Comparison of ENCODE assay signal across 14 cellular contexts in the genomic region with DNA sequence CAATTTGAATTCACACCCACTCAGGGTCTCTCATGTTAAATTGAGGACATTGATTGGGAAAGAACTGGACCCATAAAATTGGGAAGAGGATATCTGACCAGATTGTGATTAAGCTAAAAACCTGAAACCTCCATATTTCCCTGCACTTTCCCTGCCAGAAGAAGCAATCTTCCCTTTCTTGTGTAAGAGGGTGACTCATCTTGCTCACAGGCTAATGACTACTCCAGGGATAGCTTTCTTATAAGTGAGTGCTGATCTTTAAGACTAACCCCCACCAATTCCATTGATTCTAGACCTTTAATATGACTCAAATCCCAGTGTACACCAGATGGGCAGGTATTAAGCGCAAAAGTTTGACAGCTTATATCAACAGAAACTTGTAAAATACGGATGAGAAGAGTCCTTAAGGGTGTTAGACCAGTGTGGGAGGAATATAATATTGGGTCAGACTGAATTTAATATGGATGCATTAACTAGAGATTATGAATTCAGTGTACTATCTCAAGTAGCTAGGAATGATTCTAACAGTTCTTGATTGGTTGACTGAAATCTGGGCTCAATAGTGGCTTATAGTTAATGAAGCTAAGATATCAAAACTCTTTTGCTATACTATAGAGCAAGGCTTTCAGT. TPM values are rescaled to one million over a fixed set of nuclear protein-coding genes. Genes with fewer than 3 reads are reported as not detected.
A peak's percentile ranks its signal among the peaks of the same experiment; 100 is the strongest.
DNase-seq lines count a peak whose midpoint lies in the region; TF ChIP-seq lines count a peak whose summit lies in the region.
"Had no signal": no experiment of that assay in that cellular context is flagged by ENCODE, and none has a peak within 500 bp of the region (broad histone marks: within the 10 kb centered on the region; RNA-seq: fewer than 3 reads in every experiment).

No MANE protein-coding gene starts in this region.

- peak; percentile 58 for DNase-seq in GM04504 (ENCODE audit: low read depth)
- DNase-seq in PC-9 = peak in 1 of 2 experiments; percentile 78
- peak; percentile 67 for DNase-seq in epithelial cell of prostate (ENCODE audit: low read depth, low spot score)
- DNase-seq in retinal pigment epithelial cell (ENCODE audit: low read depth) = peak; percentile 63
- no peak for DNase-seq in erythroblast (lab: John Stamatoyannopoulos, UW)
- no peak for DNase-seq in T-helper 2 cell treated with Interferon-gamma antibody and Interleukin-4, amounts not matched to agents 5 μg/mL and 100 μg/mL, for 36 hours (ENCODE audit: low spot score)
- no peak for DNase-seq in activated gamma-delta T cell treated with Interleukin-2 at 50 U/mL for 16 hours
- no peak for DNase-seq in stimulated activated CD4-positive, alpha-beta T cell treated with anti-CD3 and anti-CD28 coated beads, Interleukin-15, amount 100 ng/mL, for 24 hours
- DNase-seq: NCI-H187, T-helper 17 cell had no signal

- intact Hi-C loops in PC-9 (cut with micrococcal nuclease; ENCODE audit: unreplicated experiment) = no loop called here

- no peaks in the 10 kb centered on the region for H3K9me3 Mint-ChIP-seq in T-helper 2 cell treated with Interferon-gamma antibody and Interleukin-4, amounts not matched to agents 5 μg/mL and 100 μg/mL, for 36 hours
- H3K9me3 Mint-ChIP-seq: activated naive CD4-positive, alpha-beta T cell treated with anti-CD3 and anti-CD28 coated beads, Interleukin-2, amount 50 U/mL, for 24 hours had no signal

- no peaks in the 10 kb centered on the region for H3K79me2 ChIP-seq in PC-9 (ENCODE audit: low read depth)

- no peak for TF ChIP-seq POLR2A in erythroblast (IDR thresholded peaks at IDR 0.05; ENCODE audit: low read length)

- H2AFZ ChIP-seq in PC-9 = no peak overlapping the region

- H3F3A ChIP-seq in PC-9 (ENCODE audit: insufficient read depth, low read depth) = peaks cover 10% of the 10 kb centered on the region; the same call in 1 of the 2 replicates

- no peaks in the 10 kb centered on the region for H3K4me1 Mint-ChIP-seq in T-helper 2 cell treated with Interferon-gamma antibody and Interleukin-4, amounts not matched to agents 5 μg/mL and 100 μg/mL, for 36 hours (ENCODE audit: low read depth)
- H3K4me1 Mint-ChIP-seq: activated naive CD4-positive, alpha-beta T cell treated with anti-CD3 and anti-CD28 coated beads, Interleukin-2, amount 50 U/mL, for 24 hours; T-helper 17 cell had no signal

- H3K9me2 ChIP-seq in PC-9 (ENCODE audit: insufficient read depth) = no peaks in the 10 kb centered on the region

- peak overlapping the region; percentile 35 for H3K4me2 ChIP-seq in PC-9

- H3K36me3 ChIP-seq in PC-9 (ENCODE audit: low read depth) = no peaks in the 10 kb centered on the region
- H3K36me3 ChIP-seq: suprapubic skin had no signal

- CTCF ChIA-PET in PC-9 (lab: Charles Lee) = no interaction called here

- H3K27me3 ChIP-seq in PC-9 (ENCODE audit: insufficient read depth, low read depth) = no peaks in the 10 kb centered on the region
- H3K27me3 ChIP-seq: suprapubic skin had no signal

- TF ChIP-seq CTCF in PC-9 (conservative IDR thresholded peaks at IDR 0.05) (no peak), retinal pigment epithelial cell (conservative IDR thresholded peaks at IDR 0.05; ENCODE audit: low read depth, low read length) (no peak)

- no peak overlapping the region for H3K4me3 Mint-ChIP-seq in T-helper 2 cell treated with Interferon-gamma antibody and Interleukin-4, amounts not matched to agents 5 μg/mL and 100 μg/mL, for 36 hours
- H3K4me3 Mint-ChIP-seq: activated naive CD4-positive, alpha-beta T cell treated with anti-CD3 and anti-CD28 coated beads, Interleukin-2, amount 50 U/mL, for 24 hours; T-helper 17 cell had no signal

- H3K27ac Mint-ChIP-seq in T-helper 2 cell treated with Interferon-gamma antibody and Interleukin-4, amounts not matched to agents 5 μg/mL and 100 μg/mL, for 36 hours = no peak overlapping the region
- H3K27ac Mint-ChIP-seq: activated naive CD4-positive, alpha-beta T cell treated with anti-CD3 and anti-CD28 coated beads, Interleukin-2, amount 50 U/mL, for 24 hours; T-helper 17 cell had no signal

- H3K9me3 ChIP-seq in PC-9 (ENCODE audit: insufficient read depth, low read depth) = peaks cover 4% of the 10 kb centered on the region; the same call in 1 of the 2 replicates
- H3K9me3 ChIP-seq: suprapubic skin had no signal

- peak overlapping the region; percentile 47 for H3K27ac ChIP-seq in PC-9
- peak overlapping the region; percentile 25 for H3K27ac ChIP-seq in epithelial cell of prostate
- H3K27ac ChIP-seq: suprapubic skin had no signal

- no peaks in the 10 kb centered on the region for H4K20me1 ChIP-seq in PC-9 (ENCODE audit: insufficient read depth)

- no TSS peak for BruUV-seq in PC-9 (replicated peaks; lab: Mats Ljungman, UMichigan)

- peaks cover 30% of the 10 kb centered on the region for H3K4me1 ChIP-seq in PC-9 (replicated peaks; ENCODE audit: insufficient read depth)
- H3K4me1 ChIP-seq: suprapubic skin had no signal

- H3K27me3 Mint-ChIP-seq in T-helper 2 cell treated with Interferon-gamma antibody and Interleukin-4, amounts not matched to agents 5 μg/mL and 100 μg/mL, for 36 hours (ENCODE audit: low read depth) = no peaks in the 10 kb centered on the region

- POLR2A ChIA-PET in PC-9 (lab: Charles Lee; ENCODE audit: unreplicated experiment) = no interaction called here

- H3K36me3 Mint-ChIP-seq in T-helper 2 cell treated with Interferon-gamma antibody and Interleukin-4, amounts not matched to agents 5 μg/mL and 100 μg/mL, for 36 hours (ENCODE audit: low read depth) = no peaks in the 10 kb centered on the region
- H3K36me3 Mint-ChIP-seq: activated naive CD4-positive, alpha-beta T cell treated with anti-CD3 and anti-CD28 coated beads, Interleukin-2, amount 50 U/mL, for 24 hours had no signal

- H3K4me3 ChIP-seq in PC-9 = no peak overlapping the region
- no peak overlapping the region for H3K4me3 ChIP-seq in retinal pigment epithelial cell (ENCODE audit: low read length)
- H3K4me3 ChIP-seq: suprapubic skin had no signal

RNA-seq across cellular contexts. Expression of gene SGIP1, which starts 12.1 kb away (rescaled TPM):
- total RNA-seq in PC-9 (2021) = not detected in 2 replicates
- total RNA-seq: activated CD8-positive, alpha-beta memory T cell treated with anti-CD3 and anti-CD28 coated beads for 36 hours; HT-29 had no signal

Comparison
In these comparisons a context has a peak if more than half of its experiments do, and no peak if none do; other contexts are left out.
1. DNase-seq: peak in GM04504 (single experiment), epithelial cell of prostate (single experiment) and retinal pigment epithelial cell (single experiment); none in erythroblast (0 of 2), T-helper 2 cell treated with Interferon-gamma antibody and Interleukin-4, amounts not matched to agents 5 μg/mL and 100 μg/mL, for 36 hours (single experiment), activated gamma-delta T cell treated with Interleukin-2 at 50 U/mL for 16 hours (single experiment) and stimulated activated CD4-positive, alpha-beta T cell treated with anti-CD3 and anti-CD28 coated beads, Interleukin-15, amount 100 ng/mL, for 24 hours (single experiment).